Comparison of ENCODE assay signal across 21 cellular contexts in the genomic region with DNA sequence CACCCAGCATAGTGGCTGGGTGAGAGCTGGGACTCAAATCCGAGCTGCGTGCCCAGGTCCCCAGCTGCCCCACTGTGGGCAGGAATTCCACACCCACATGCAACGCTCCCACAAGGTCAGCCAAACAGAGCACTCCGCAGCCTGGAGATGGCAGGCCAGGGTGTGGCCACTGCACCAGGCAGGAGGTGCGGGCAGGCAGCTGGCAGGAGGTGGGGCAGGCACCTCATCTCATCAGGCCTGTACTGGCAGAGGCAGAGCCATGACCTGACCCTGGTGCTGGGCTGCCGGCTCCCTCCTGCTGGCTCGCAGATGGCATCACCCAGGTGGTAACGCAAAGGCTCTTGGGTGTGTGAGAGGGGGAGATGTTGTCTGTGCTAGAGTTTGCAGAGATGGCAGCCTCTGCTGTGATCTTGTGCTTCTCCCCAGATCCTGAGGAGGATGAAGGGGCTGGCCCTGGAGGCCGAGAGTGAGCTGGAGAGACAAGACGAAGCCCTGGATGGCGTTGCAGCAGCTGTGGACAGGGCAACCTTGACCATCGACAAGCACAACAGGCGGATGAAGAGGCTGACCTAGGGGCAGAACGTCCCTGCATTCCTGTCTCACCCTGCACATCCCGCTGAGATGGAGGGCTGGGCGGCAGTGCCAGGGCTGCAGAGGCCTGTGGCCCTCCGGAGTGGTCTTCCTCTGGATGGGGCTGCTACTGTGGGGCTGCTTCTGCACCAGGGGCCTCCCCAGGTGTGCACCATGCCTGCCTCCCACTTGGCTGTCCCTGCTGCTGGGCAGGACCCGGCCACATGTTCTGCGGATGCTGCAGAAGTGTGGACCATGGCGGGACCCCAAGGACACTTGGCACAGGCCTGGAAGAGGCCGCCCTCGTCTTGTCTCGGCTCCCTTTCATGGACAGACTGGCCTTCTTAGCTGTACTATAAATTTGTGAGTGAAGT. TPM values are rescaled to one million over a fixed set of nuclear protein-coding genes. Genes with fewer than 3 reads are reported as not detected.
DNase-seq lines count a peak whose midpoint lies in the region; ATAC-seq and TF ChIP-seq lines count a peak whose summit lies in the region.
"Had no signal": no experiment of that assay in that cellular context is flagged by ENCODE, and none has a peak within 500 bp of the region (broad histone marks: within the 10 kb centered on the region; RNA-seq: fewer than 3 reads in every experiment).

No MANE protein-coding gene starts in this region.

- H3K27ac ChIP-seq in colonic mucosa = no peak overlapping the region
- H3K27ac ChIP-seq: cardiac muscle cell had no signal

- no peaks in the 10 kb centered on the region for H3K27me3 Mint-ChIP-seq in stimulated activated naive CD8-positive, alpha-beta T cell treated with anti-CD3 and anti-CD28 coated beads, Interleukin-15, amount 100 ng/mL, for 72 hours
- peaks cover 1 to 13% of the 10 kb centered on the region in 2 donors for H3K27me3 Mint-ChIP-seq in natural killer cell (ENCODE audit: low read depth in 2 of 2)
- no peaks in the 10 kb centered on the region for H3K27me3 Mint-ChIP-seq in activated T-cell treated with anti-CD3 and anti-CD28 coated beads, Interleukin-2, amount 50 U/mL, for 24 hours
- H3K27me3 Mint-ChIP-seq: activated CD4-positive, alpha-beta T cell treated with anti-CD3 and anti-CD28 coated beads, Interleukin-2, amount 10 ng/mL, durations not matched to agents 7 days and 5 days; CD8-positive, alpha-beta memory T cell; naive B cell had no signal

- no peaks in the 10 kb centered on the region for H3K4me1 ChIP-seq in colonic mucosa

- no peak for TF ChIP-seq POLR2A in GM18505 (IDR thresholded peaks at IDR 0.05; ENCODE audit: borderline replicate concordance, extremely low read depth, insufficient read depth, insufficient read length)

- H3K9me3 ChIP-seq in colonic mucosa = no peaks in the 10 kb centered on the region
- H3K9me3 ChIP-seq: SK-N-SH had no signal

- H3K36me3 Mint-ChIP-seq in natural killer cell = no peaks in the 10 kb centered on the region
- peaks cover 56% of the 10 kb centered on the region for H3K36me3 Mint-ChIP-seq in activated T-cell treated with anti-CD3 and anti-CD28 coated beads, Interleukin-2, amount 50 U/mL, for 24 hours (ENCODE audit: low read depth)

- peak; percentile 32 for ATAC-seq in stimulated activated naive CD8-positive, alpha-beta T cell treated with anti-CD3 and anti-CD28 coated beads, Interleukin-15, amount 100 ng/mL, for 72 hours
- ATAC-seq in stimulated activated naive CD8-positive, alpha-beta T cell treated with anti-CD3 and anti-CD28 coated beads, Interleukin-15, Interleukin-2, amounts not matched to agents 100 U/mL and 50 U/mL, for 24 hours = no peak
- ATAC-seq in natural killer cell (no peak), GM18505 (IDR thresholded peaks at IDR 0.05; ENCODE audit: unreplicated experiment) (no peak)
- ATAC-seq: GM23338 had no signal

- H3K9me3 Mint-ChIP-seq in stimulated activated naive CD8-positive, alpha-beta T cell treated with anti-CD3 and anti-CD28 coated beads, Interleukin-15, amount 100 ng/mL, for 72 hours = no peaks in the 10 kb centered on the region
- H3K9me3 Mint-ChIP-seq in natural killer cell = no peaks in the 10 kb centered on the region
- no peaks in the 10 kb centered on the region for H3K9me3 Mint-ChIP-seq in activated T-cell treated with anti-CD3 and anti-CD28 coated beads, Interleukin-2, amount 50 U/mL, for 24 hours
- H3K9me3 Mint-ChIP-seq: activated CD4-positive, alpha-beta T cell treated with anti-CD3 and anti-CD28 coated beads, Interleukin-2, amount 10 ng/mL, durations not matched to agents 7 days and 5 days; CD8-positive, alpha-beta memory T cell; GM23338 had no signal

- no peak for DNase-seq in stimulated activated naive CD8-positive, alpha-beta T cell treated with anti-CD3 and anti-CD28 coated beads, Interleukin-15, amount 100 ng/mL, for 72 hours
- no peak for DNase-seq in stimulated activated naive CD8-positive, alpha-beta T cell treated with anti-CD3 and anti-CD28 coated beads, Interleukin-15, Interleukin-2, amounts not matched to agents 100 U/mL and 50 U/mL, for 24 hours
- DNase-seq in colonic mucosa (peak; percentile 13), natural killer cell (peak; percentile 13), ureter (ENCODE audit: low spot score) (peak; percentile 38)
- no peak for DNase-seq in NK-92 treated with Interleukin-12 subunit alpha and Interleukin-12 subunit beta, amount 100 ng/mL, for 24 hours (lab: John Stamatoyannopoulos, UW)
- DNase-seq in activated T-cell treated with anti-CD3 and anti-CD28 coated beads, Interleukin-2, amount 50 U/mL, for 24 hours = no peak
- DNase-seq: activated CD4-positive, alpha-beta T cell treated with anti-CD3 and anti-CD28 coated beads, Interleukin-2, amount 10 ng/mL, durations not matched to agents 7 days and 5 days; CD8-positive, alpha-beta memory T cell; naive B cell; NCI-H187 treated with DMSO at 0.1 percent for 48 hours; NCI-H524 treated with DMSO at 0.1 percent for 48 hours; OCI-M1; SK-N-SH had no signal

- no peaks in the 10 kb centered on the region for H3K27me3 ChIP-seq in colonic mucosa
- H3K27me3 ChIP-seq: cardiac muscle cell had no signal

- intact Hi-C loops in colonic mucosa (cut with DNase I) = no loop called here
- intact Hi-C loops in natural killer cell (cut with micrococcal nuclease) = no loop called here

- no peaks in the 10 kb centered on the region for H3K4me1 Mint-ChIP-seq in stimulated activated naive CD8-positive, alpha-beta T cell treated with anti-CD3 and anti-CD28 coated beads, Interleukin-15, amount 100 ng/mL, for 72 hours
- H3K4me1 Mint-ChIP-seq in natural killer cell = peaks cover 23 to 26% of the 10 kb centered on the region in 2 donors
- H3K4me1 Mint-ChIP-seq in activated T-cell treated with anti-CD3 and anti-CD28 coated beads, Interleukin-2, amount 50 U/mL, for 24 hours (ENCODE audit: low read depth) = peaks cover under 1% of the 10 kb centered on the region
- H3K4me1 Mint-ChIP-seq: GM23338 had no signal

- H3K4me3 Mint-ChIP-seq in stimulated activated naive CD8-positive, alpha-beta T cell treated with anti-CD3 and anti-CD28 coated beads, Interleukin-15, amount 100 ng/mL, for 72 hours = no peak overlapping the region
- no peak overlapping the region for H3K4me3 Mint-ChIP-seq in natural killer cell
- no peak overlapping the region for H3K4me3 Mint-ChIP-seq in activated T-cell treated with anti-CD3 and anti-CD28 coated beads, Interleukin-2, amount 50 U/mL, for 24 hours
- H3K4me3 Mint-ChIP-seq: activated CD4-positive, alpha-beta T cell treated with anti-CD3 and anti-CD28 coated beads, Interleukin-2, amount 10 ng/mL, durations not matched to agents 7 days and 5 days; CD8-positive, alpha-beta memory T cell; GM23338; naive B cell had no signal

- H3K4me3 ChIP-seq in colonic mucosa = no peak overlapping the region
- H3K4me3 ChIP-seq: cardiac muscle cell, GM23338 had no signal

- TF ChIP-seq CTCF in colonic mucosa (IDR thresholded peaks at IDR 0.05) (no peak), natural killer cell (IDR thresholded peaks at IDR 0.05) (no peak)

- no peaks in the 10 kb centered on the region for H3K36me3 ChIP-seq in colonic mucosa
- H3K36me3 ChIP-seq: cardiac muscle cell had no signal

- H3K9ac ChIP-seq in colonic mucosa (ENCODE audit: low read depth in 2 of 2, low read length in 2 of 2) = no peak overlapping the region
- H3K9ac ChIP-seq: SK-N-SH had no signal

- no peak overlapping the region for H3K27ac Mint-ChIP-seq in stimulated activated naive CD8-positive, alpha-beta T cell treated with anti-CD3 and anti-CD28 coated beads, Interleukin-15, amount 100 ng/mL, for 72 hours
- no peak overlapping the region for H3K27ac Mint-ChIP-seq in natural killer cell
- H3K27ac Mint-ChIP-seq in activated T-cell treated with anti-CD3 and anti-CD28 coated beads, Interleukin-2, amount 50 U/mL, for 24 hours = no peak overlapping the region
- H3K27ac Mint-ChIP-seq: activated CD4-positive, alpha-beta T cell treated with anti-CD3 and anti-CD28 coated beads, Interleukin-2, amount 10 ng/mL, durations not matched to agents 7 days and 5 days; GM23338; naive B cell had no signal

RNA-seq across cellular contexts. Expression of gene PRSS38, which starts 35.1 kb away (rescaled TPM):
- not detected for total RNA-seq in colonic mucosa
- not detected for total RNA-seq in natural killer cell
- total RNA-seq in ureter = not detected
- total RNA-seq: activated CD4-positive, alpha-beta T cell treated with anti-CD3 and anti-CD28 coated beads, Interleukin-2, amount 10 ng/mL, durations not matched to agents 7 days and 5 days; cardiac muscle cell; CD8-positive, alpha-beta memory T cell; fibroblast of villous mesenchyme; GM23338; HT-29; liver; pulmonary artery endothelial cell had no signal

RNA-seq across cellular contexts. Expression of gene SNAP47, which starts 45.1 kb away (rescaled TPM):
- total RNA-seq in colonic mucosa = 10 to 100 TPM; 19.0 to 28.0 TPM
- 10 to 100 TPM; 19.0 to 24.2 (median 23.1) TPM for total RNA-seq in natural killer cell
- 31.1 TPM for total RNA-seq in ureter

RNA-seq across cellular contexts. Expression of gene JMJD4, which starts 45.3 kb away (rescaled TPM):
- total RNA-seq in colonic mucosa = 10 to 100 TPM in 1 of 2 donors, 1 to 10 TPM in 1; 9.0 to 16.0 TPM
- total RNA-seq in natural killer cell = 10 to 100 TPM in 2 of 3 donors, 1 to 10 TPM in 1; 8.8 to 12.4 (median 12.3) TPM
- 21.3 TPM for total RNA-seq in ureter

Comparison
In these comparisons a context has a peak if more than half of its experiments do, and no peak if none do; other contexts are left out.
1. DNase-seq: peak in colonic mucosa (single experiment), natural killer cell (single experiment) and ureter (single experiment); none in stimulated activated naive CD8-positive, alpha-beta T cell treated with anti-CD3 and anti-CD28 coated beads, Interleukin-15, amount 100 ng/mL, for 72 hours (0 of 2), stimulated activated naive CD8-positive, alpha-beta T cell treated with anti-CD3 and anti-CD28 coated beads, Interleukin-15, Interleukin-2, amounts not matched to agents 100 U/mL and 50 U/mL, for 24 hours (single experiment), NK-92 treated with Interleukin-12 subunit alpha and Interleukin-12 subunit beta, amount 100 ng/mL, for 24 hours (single experiment) and activated T-cell treated with anti-CD3 and anti-CD28 coated beads, Interleukin-2, amount 50 U/mL, for 24 hours (single experiment).